ENCODE assay signal across 13 cellular contexts in genomic region chr17:19551148-19551547, GRCh38. TPM values are rescaled to one million over a fixed set of nuclear protein-coding genes. Genes with fewer than 3 reads are reported as not detected.
"Had no signal": no experiment of that assay in that cellular context is flagged by ENCODE, and none has a peak within 500 bp of the region (broad histone marks: within the 10 kb centered on the region; RNA-seq: fewer than 3 reads in every experiment).

No MANE protein-coding gene starts in this region.

- H3K27ac ChIP-seq: right atrium auricular region, skin epidermis, upper lobe of left lung had no signal

- DNase-seq: activated B cell treated with CpG ODN at 0.5 μM for 24 hours; activated CD4-positive, alpha-beta T cell treated with anti-CD3 and anti-CD28 coated beads for 48 hours; activated CD8-positive, alpha-beta memory T cell treated with anti-CD3 and anti-CD28 coated beads for 24 hours; activated naive CD8-positive, alpha-beta T cell treated with anti-CD3 and anti-CD28 coated beads for 36 hours; anterior cingulate cortex; midbrain; stimulated activated CD4-positive, alpha-beta T cell treated with anti-CD3 and anti-CD28 coated beads, Interleukin-4, amount 100 ng/mL, for 24 hours; stimulated activated naive CD4-positive, alpha-beta T cell; upper lobe of left lung had no signal

- H3K9me3 ChIP-seq: right atrium auricular region, upper lobe of left lung had no signal

- ATAC-seq: esophagus mucosa had no signal

- H3K27me3 ChIP-seq: right atrium auricular region, upper lobe of left lung had no signal

- H3K4me1 ChIP-seq: right atrium auricular region had no signal

- FAIRE-seq: bronchial epithelial cell had no signal

- H3K36me3 ChIP-seq: right atrium auricular region, upper lobe of left lung had no signal

- H3K4me3 ChIP-seq: right atrium auricular region, skin epidermis, upper lobe of left lung had no signal

RNA-seq across cellular contexts. Expression of gene SLC47A1, which starts 17.5 kb away (rescaled TPM):
- total RNA-seq: activated naive CD8-positive, alpha-beta T cell treated with anti-CD3 and anti-CD28 coated beads for 36 hours had no signal
